In genomic region chr17:82022981-82023446, GRCh38 we compare ENCODE assay signal across 8 cellular contexts. TPM values are rescaled to one million over a fixed set of nuclear protein-coding genes. Genes with fewer than 3 reads are reported as not detected.
DNase-seq lines count a peak whose midpoint lies in the region; ATAC-seq, FAIRE-seq and TF ChIP-seq lines count a peak whose summit lies in the region.

TSS of gene LRRC45 (plus strand) at chr17:82023305. CDS start at chr17:82023644, 339 bp downstream.

- H3K27me3 Mint-ChIP-seq in activated T-cell treated with anti-CD3 and anti-CD28 coated beads, Interleukin-2, amount 50 U/mL, for 4 hours (ENCODE audit: low read depth) = no peaks in the 10 kb centered on the region

- 0% methylated on average over 12 to 25 of the region's 42 CpGs for WGBS in GM23248 (ENCODE audit: low coverage in 1 of 2, low lambda C conversion rate in 2 of 2, missing lambda C conversion rate in 2 of 2), 2 experiments

- peak; percentile 94 to 95 for ATAC-seq in activated T-cell treated with anti-CD3 and anti-CD28 coated beads, Interleukin-2, amount 50 U/mL, for 4 hours

- H3K9me3 Mint-ChIP-seq in activated T-cell treated with anti-CD3 and anti-CD28 coated beads, Interleukin-2, amount 50 U/mL, for 4 hours = no peaks in the 10 kb centered on the region

- no peaks in the 10 kb centered on the region for H3K9me2 ChIP-seq in GM23248 (ENCODE audit: insufficient read depth)
- H3K9me2 ChIP-seq in Karpas-422 (replicated peaks; ENCODE audit: insufficient read depth, low read length) = no peaks in the 10 kb centered on the region

- H4K20me1 ChIP-seq in GM23248 (ENCODE audit: insufficient read depth) (no peaks in the 10 kb centered on the region), Karpas-422 (ENCODE audit: insufficient read depth, low read depth, low read length) (peaks cover 3% of the 10 kb centered on the region; the same call in 1 of the 2 replicates)

- peaks cover 5% of the 10 kb centered on the region; the same call in 1 of the 2 replicates for H3K4me1 ChIP-seq in GM23248 (ENCODE audit: insufficient read depth)
- H3K4me1 ChIP-seq in Karpas-422 (ENCODE audit: low read length) = peaks cover 30% of the 10 kb centered on the region

- peak within 1 kb of the TSS; percentile 88 for H3K4me3 Mint-ChIP-seq in activated T-cell treated with anti-CD3 and anti-CD28 coated beads, Interleukin-2, amount 50 U/mL, for 4 hours

- peak; percentile 98 for DNase-seq in DMS153 treated with DMSO at 0.1 percent for 48 hours (lab: John Stamatoyannopoulos, UW; ENCODE audit: unreplicated experiment)
- DNase-seq in GM23248 = peak; percentile 100
- DNase-seq in Karpas-422 = peak; percentile 100
- peak; percentile 99 for DNase-seq in RCC 7860 (ENCODE audit: low spot score)
- peak; percentile 100 for DNase-seq in activated T-cell treated with anti-CD3 and anti-CD28 coated beads, Interleukin-2, amount 50 U/mL, for 4 hours
- peak; percentile 100 for DNase-seq in erythroblast (lab: John Stamatoyannopoulos, UW)
- peak; percentile 100 for DNase-seq in mucosa of gallbladder (ENCODE audit: low spot score)
- peak; percentile 98 to 100 for DNase-seq in stimulated activated CD8-positive, alpha-beta memory T cell treated with anti-CD3 and anti-CD28 coated beads, Interleukin-4, amount 100 ng/mL, for 1 hour (ENCODE audit: low read depth in 2 of 2, low spot score in 1 of 2)

- H3K9ac ChIP-seq in GM23248 = peak within 1 kb of the TSS; percentile 81
- H3K9ac ChIP-seq in Karpas-422 (ENCODE audit: low read length) = peak within 1 kb of the TSS; percentile 97

- H3K4me3 ChIP-seq in GM23248 = peak within 1 kb of the TSS; percentile 83
- peak within 1 kb of the TSS; percentile 98 for H3K4me3 ChIP-seq in Karpas-422 (ENCODE audit: low read length)

- H2AFZ ChIP-seq in GM23248 (peak within 1 kb of the TSS; percentile 76), Karpas-422 (ENCODE audit: low read length) (peak within 1 kb of the TSS; percentile 84)

- H3K27ac ChIP-seq in GM23248 = no peak within 1 kb of the TSS
- H3K27ac ChIP-seq in Karpas-422 (ENCODE audit: low read length) = peak within 1 kb of the TSS; percentile 61; the same call in 1 of the 2 replicates

- no peaks in the 10 kb centered on the region for H3K27me3 ChIP-seq in GM23248 (replicated peaks; ENCODE audit: insufficient read depth)
- no peaks in the 10 kb centered on the region for H3K27me3 ChIP-seq in Karpas-422 (ENCODE audit: low read length)

- FAIRE-seq in RCC 7860 (lab: Jason Lieb, UNC) = peak; percentile 93

- H3K4me2 ChIP-seq in GM23248 (ENCODE audit: unreplicated experiment) (peak within 1 kb of the TSS; percentile 85), Karpas-422 (ENCODE audit: low read depth, low read length, poor library complexity, severe bottlenecking) (peak within 1 kb of the TSS; percentile 96)

- no peaks in the 10 kb centered on the region for H3K36me3 ChIP-seq in GM23248 (ENCODE audit: low read depth)
- no peaks in the 10 kb centered on the region for H3K36me3 ChIP-seq in Karpas-422 (ENCODE audit: insufficient read depth, low read length)

- in situ Hi-C loops in GM23248 (cut with MboI) = no loop called here

- H3K36me3 Mint-ChIP-seq in activated T-cell treated with anti-CD3 and anti-CD28 coated beads, Interleukin-2, amount 50 U/mL, for 4 hours (ENCODE audit: insufficient read depth) = no peaks in the 10 kb centered on the region

- H3K9me3 ChIP-seq in GM23248 (ENCODE audit: low read depth) (no peaks in the 10 kb centered on the region), Karpas-422 (ENCODE audit: low read length) (no peaks in the 10 kb centered on the region)

- H3F3A ChIP-seq in GM23248 (ENCODE audit: insufficient read depth) = no peaks in the 10 kb centered on the region

- H3K79me2 ChIP-seq in GM23248 (ENCODE audit: insufficient read depth) (no peaks in the 10 kb centered on the region), Karpas-422 (ENCODE audit: low read length) (peaks cover 26% of the 10 kb centered on the region)

- no peak for TF ChIP-seq POLR2A in erythroblast (IDR thresholded peaks at IDR 0.05; ENCODE audit: low read length)

- peaks cover 20% of the 10 kb centered on the region for H3K4me1 Mint-ChIP-seq in activated T-cell treated with anti-CD3 and anti-CD28 coated beads, Interleukin-2, amount 50 U/mL, for 4 hours (ENCODE audit: low read depth)

RNA-seq across cellular contexts. Expression of gene LRRC45, which starts in this region (rescaled TPM):
- total RNA-seq in GM23248 (2014; rRNA removed; shearing (Covaris generic)) = 14.8 and 15.3 TPM in 2 replicates
- 4.4 and 4.5 TPM in 2 replicates for polyA plus RNA-seq in GM23248 (2016; fragmentation: Nextera tagmentation; extraction: Ambion mirVana)
- total RNA-seq in Karpas-422 (2014; rRNA removed; shearing (Covaris generic); ENCODE audit: low replicate concordance) = 13.3 and 20.2 TPM in 2 replicates
- 10 to 100 TPM; 19.5 to 31.4 (median 30.8) TPM for total RNA-seq in activated T-cell treated with anti-CD3 and anti-CD28 coated beads, Interleukin-2, amount 50 U/mL, for 4 hours
- total RNA-seq in mucosa of gallbladder = 26.4 TPM
